Comparison of ENCODE assay signal across 1 cellular context in the genomic region with DNA sequence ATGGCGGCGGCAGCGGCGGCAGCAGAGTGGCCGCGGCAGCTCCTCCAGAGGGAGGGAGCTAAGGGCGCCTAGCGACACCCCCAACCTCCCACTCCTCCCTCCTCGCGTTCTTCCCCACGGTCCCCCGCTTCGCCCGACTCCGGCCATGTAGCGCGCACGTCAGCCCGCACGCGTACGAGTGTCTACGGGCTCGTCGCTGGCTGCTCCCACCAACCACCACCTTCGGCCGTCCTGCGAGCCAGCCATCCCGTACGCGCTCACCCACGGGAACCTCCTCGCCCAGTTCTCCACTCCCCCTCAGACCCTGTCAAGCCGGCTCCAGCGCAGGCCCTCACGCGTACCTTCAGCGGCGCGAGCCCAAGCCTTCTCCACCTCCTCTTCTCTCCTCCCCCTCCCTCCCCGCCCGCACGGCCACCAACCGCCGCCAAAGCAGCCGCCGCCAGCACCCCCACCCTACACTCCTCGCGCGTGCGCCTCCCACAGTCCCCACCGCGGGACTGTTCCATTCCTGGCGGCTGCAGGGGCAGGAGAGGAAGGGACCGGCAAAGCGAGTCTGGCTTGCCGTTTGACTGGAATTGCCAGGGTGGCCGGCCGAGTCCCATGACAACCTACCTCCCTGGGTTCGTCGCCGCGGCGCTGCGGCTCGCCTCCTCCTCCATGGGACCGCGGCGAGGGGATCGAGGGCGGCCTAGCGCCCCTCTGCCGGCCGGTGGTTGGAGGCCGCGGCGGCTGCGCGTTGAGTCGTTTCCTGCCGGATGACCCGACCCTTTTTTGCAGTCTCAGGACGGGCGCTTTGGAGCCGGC.
TF ChIP-seq lines count a peak whose summit lies in the region.

Gene DAP3 (plus strand): TSS at position 774 of the 804 bp plus-strand sequence. CDS start 20,689 bp downstream, outside the sequence.
Gene YY1AP1 (minus strand): TSS at position 457 of the 804 bp plus-strand sequence. CDS start 8,338 bp downstream, outside the sequence.

TF ChIP-seq in HEK293, 187 proteins besides CTCF, POLR2A, EP300 and RAD21 (continued from another document and continues in another):
- TF ChIP-seq, protein P1, sequence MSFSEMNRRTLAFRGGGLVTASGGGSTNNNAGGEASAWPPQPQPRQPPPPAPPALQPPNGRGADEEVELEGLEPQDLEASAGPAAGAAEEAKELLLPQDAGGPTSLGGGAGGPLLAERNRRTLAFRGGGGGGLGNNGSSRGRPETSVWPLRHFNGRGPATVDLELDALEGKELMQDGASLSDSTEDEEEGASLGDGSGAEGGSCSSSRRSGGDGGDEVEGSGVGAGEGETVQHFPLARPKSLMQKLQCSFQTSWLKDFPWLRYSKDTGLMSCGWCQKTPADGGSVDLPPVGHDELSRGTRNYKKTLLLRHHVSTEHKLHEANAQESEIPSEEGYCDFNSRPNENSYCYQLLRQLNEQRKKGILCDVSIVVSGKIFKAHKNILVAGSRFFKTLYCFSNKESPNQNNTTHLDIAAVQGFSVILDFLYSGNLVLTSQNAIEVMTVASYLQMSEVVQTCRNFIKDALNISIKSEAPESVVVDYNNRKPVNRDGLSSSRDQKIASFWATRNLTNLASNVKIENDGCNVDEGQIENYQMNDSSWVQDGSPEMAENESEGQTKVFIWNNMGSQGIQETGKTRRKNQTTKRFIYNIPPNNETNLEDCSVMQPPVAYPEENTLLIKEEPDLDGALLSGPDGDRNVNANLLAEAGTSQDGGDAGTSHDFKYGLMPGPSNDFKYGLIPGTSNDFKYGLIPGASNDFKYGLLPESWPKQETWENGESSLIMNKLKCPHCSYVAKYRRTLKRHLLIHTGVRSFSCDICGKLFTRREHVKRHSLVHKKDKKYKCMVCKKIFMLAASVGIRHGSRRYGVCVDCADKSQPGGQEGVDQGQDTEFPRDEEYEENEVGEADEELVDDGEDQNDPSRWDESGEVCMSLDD (tag by site-specific recombination; IDR thresholded peaks at IDR 0.05), result peak; percentile 70; the same call in 1 of the 2 replicates
- peak; percentile 82 for TF ChIP-seq GLIS2 (tag by site-specific recombination; IDR thresholded peaks at IDR 0.05)
- TF ChIP-seq, protein P2, sequence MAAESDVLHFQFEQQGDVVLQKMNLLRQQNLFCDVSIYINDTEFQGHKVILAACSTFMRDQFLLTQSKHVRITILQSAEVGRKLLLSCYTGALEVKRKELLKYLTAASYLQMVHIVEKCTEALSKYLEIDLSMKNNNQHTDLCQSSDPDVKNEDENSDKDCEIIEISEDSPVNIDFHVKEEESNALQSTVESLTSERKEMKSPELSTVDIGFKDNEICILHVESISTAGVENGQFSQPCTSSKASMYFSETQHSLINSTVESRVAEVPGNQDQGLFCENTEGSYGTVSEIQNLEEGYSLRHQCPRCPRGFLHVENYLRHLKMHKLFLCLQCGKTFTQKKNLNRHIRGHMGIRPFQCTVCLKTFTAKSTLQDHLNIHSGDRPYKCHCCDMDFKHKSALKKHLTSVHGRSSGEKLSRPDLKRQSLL (tag by site-specific recombination; IDR thresholded peaks at IDR 0.05), result peak; percentile 89; the same call in 1 of the 2 replicates
- TF ChIP-seq ZNF121 (tag by site-specific recombination; IDR thresholded peaks at IDR 0.05), result no peak
- TF ChIP-seq SP7 (tag by site-specific recombination; IDR thresholded peaks at IDR 0.05), result peak; percentile 91
- no peak for TF ChIP-seq ZNF596 (tag by site-specific recombination; IDR thresholded peaks at IDR 0.05)
- TF ChIP-seq HOXA7 (CRISPR knock-in tag; IDR thresholded peaks at IDR 0.05; ENCODE audit: borderline replicate concordance), result no peak
- TF ChIP-seq ZNF391 (tag by site-specific recombination; IDR thresholded peaks at IDR 0.05; ENCODE audit: borderline replicate concordance, low read depth), result peak; percentile 67
- TF ChIP-seq ZNF513 (tag by site-specific recombination; IDR thresholded peaks at IDR 0.05), result peak; percentile 49
- TF ChIP-seq ZNF558 (tag by site-specific recombination; IDR thresholded peaks at IDR 0.05), result no peak
- peak; percentile 98 for TF ChIP-seq ZFHX2 (tag by site-specific recombination; conservative IDR thresholded peaks at IDR 0.05)
- TF ChIP-seq ZFP69B (tag by site-specific recombination; IDR thresholded peaks at IDR 0.05), result peak; percentile 34; the same call in 1 of the 2 replicates
- TF ChIP-seq SP2 (tag by site-specific recombination; IDR thresholded peaks at IDR 0.05), result peak; percentile 58
- TF ChIP-seq ZSCAN23 (tag by site-specific recombination; IDR thresholded peaks at IDR 0.05), result peak; percentile 19; the same call in 1 of the 2 replicates
- TF ChIP-seq ZNF629 (tag by site-specific recombination; IDR thresholded peaks at IDR 0.05), result peak; percentile 74
- peak; percentile 70 for TF ChIP-seq ZBTB48 (tag by site-specific recombination; IDR thresholded peaks at IDR 0.05)
- TF ChIP-seq ZNF248 (tag by site-specific recombination; IDR thresholded peaks at IDR 0.05), result no peak
- TF ChIP-seq ZNF2 (tag by site-specific recombination; IDR thresholded peaks at IDR 0.05), result peak; percentile 91
- TF ChIP-seq, protein P3, sequence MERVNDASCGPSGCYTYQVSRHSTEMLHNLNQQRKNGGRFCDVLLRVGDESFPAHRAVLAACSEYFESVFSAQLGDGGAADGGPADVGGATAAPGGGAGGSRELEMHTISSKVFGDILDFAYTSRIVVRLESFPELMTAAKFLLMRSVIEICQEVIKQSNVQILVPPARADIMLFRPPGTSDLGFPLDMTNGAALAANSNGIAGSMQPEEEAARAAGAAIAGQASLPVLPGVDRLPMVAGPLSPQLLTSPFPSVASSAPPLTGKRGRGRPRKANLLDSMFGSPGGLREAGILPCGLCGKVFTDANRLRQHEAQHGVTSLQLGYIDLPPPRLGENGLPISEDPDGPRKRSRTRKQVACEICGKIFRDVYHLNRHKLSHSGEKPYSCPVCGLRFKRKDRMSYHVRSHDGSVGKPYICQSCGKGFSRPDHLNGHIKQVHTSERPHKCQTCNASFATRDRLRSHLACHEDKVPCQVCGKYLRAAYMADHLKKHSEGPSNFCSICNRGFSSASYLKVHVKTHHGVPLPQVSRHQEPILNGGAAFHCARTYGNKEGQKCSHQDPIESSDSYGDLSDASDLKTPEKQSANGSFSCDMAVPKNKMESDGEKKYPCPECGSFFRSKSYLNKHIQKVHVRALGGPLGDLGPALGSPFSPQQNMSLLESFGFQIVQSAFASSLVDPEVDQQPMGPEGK (tag by site-specific recombination; IDR thresholded peaks at IDR 0.05), result peak; percentile 95
- TF ChIP-seq, protein P4, sequence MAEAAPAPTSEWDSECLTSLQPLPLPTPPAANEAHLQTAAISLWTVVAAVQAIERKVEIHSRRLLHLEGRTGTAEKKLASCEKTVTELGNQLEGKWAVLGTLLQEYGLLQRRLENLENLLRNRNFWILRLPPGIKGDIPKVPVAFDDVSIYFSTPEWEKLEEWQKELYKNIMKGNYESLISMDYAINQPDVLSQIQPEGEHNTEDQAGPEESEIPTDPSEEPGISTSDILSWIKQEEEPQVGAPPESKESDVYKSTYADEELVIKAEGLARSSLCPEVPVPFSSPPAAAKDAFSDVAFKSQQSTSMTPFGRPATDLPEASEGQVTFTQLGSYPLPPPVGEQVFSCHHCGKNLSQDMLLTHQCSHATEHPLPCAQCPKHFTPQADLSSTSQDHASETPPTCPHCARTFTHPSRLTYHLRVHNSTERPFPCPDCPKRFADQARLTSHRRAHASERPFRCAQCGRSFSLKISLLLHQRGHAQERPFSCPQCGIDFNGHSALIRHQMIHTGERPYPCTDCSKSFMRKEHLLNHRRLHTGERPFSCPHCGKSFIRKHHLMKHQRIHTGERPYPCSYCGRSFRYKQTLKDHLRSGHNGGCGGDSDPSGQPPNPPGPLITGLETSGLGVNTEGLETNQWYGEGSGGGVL (tag by site-specific recombination; IDR thresholded peaks at IDR 0.05), result peak; percentile 95
- TF ChIP-seq, protein P5, sequence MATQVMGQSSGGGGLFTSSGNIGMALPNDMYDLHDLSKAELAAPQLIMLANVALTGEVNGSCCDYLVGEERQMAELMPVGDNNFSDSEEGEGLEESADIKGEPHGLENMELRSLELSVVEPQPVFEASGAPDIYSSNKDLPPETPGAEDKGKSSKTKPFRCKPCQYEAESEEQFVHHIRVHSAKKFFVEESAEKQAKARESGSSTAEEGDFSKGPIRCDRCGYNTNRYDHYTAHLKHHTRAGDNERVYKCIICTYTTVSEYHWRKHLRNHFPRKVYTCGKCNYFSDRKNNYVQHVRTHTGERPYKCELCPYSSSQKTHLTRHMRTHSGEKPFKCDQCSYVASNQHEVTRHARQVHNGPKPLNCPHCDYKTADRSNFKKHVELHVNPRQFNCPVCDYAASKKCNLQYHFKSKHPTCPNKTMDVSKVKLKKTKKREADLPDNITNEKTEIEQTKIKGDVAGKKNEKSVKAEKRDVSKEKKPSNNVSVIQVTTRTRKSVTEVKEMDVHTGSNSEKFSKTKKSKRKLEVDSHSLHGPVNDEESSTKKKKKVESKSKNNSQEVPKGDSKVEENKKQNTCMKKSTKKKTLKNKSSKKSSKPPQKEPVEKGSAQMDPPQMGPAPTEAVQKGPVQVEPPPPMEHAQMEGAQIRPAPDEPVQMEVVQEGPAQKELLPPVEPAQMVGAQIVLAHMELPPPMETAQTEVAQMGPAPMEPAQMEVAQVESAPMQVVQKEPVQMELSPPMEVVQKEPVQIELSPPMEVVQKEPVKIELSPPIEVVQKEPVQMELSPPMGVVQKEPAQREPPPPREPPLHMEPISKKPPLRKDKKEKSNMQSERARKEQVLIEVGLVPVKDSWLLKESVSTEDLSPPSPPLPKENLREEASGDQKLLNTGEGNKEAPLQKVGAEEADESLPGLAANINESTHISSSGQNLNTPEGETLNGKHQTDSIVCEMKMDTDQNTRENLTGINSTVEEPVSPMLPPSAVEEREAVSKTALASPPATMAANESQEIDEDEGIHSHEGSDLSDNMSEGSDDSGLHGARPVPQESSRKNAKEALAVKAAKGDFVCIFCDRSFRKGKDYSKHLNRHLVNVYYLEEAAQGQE (tag by site-specific recombination; IDR thresholded peaks at IDR 0.05), result peak; percentile 31; the same call in 1 of the 2 replicates
- TF ChIP-seq ZNF114 (tag by site-specific recombination; IDR thresholded peaks at IDR 0.05), result no peak
- peak; percentile 78 for TF ChIP-seq ZNF600 (tag by site-specific recombination; IDR thresholded peaks at IDR 0.05)
- TF ChIP-seq, protein P6, sequence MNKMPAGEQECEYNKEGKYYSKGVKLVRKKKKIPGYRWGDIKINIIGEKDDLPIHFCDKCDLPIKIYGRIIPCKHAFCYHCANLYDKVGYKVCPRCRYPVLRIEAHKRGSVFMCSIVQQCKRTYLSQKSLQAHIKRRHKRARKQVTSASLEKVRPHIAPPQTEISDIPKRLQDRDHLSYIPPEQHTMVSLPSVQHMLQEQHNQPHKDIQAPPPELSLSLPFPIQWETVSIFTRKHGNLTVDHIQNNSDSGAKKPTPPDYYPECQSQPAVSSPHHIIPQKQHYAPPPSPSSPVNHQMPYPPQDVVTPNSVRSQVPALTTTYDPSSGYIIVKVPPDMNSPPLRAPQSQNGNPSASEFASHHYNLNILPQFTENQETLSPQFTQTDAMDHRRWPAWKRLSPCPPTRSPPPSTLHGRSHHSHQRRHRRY (tag by site-specific recombination; IDR thresholded peaks at IDR 0.05), result peak; percentile 31; the same call in 1 of the 2 replicates
- peak; percentile 98 for TF ChIP-seq ZNF341 (tag by site-specific recombination; IDR thresholded peaks at IDR 0.05; ENCODE audit: low read depth)
- TF ChIP-seq PRDM2 (tag by site-specific recombination; IDR thresholded peaks at IDR 0.05; ENCODE audit: borderline replicate concordance), result 0 out of 2 replicates have a peak, but pooled peaks have one; percentile 43
